Comparison of ENCODE assay signal across 1 cellular context in genomic region chr9:136673970-136674785, GRCh38.
TF ChIP-seq lines count a peak whose summit lies in the region.

No MANE protein-coding gene starts in this region.

TF ChIP-seq in K562, 482 proteins besides CTCF, POLR2A, EP300 and RAD21 (continued from another document and continues in another):
- TF ChIP-seq MNT (conservative IDR thresholded peaks at IDR 0.05) = no peak; a peak in 1 of 4 replicates
- no peak for TF ChIP-seq KHSRP (IDR thresholded peaks at IDR 0.05)
- no peak for TF ChIP-seq DDX20 (tag; IDR thresholded peaks at IDR 0.05; ENCODE audit: low read depth)
- no peak for TF ChIP-seq TAF1 (IDR thresholded peaks at IDR 0.05; ENCODE audit: control insufficient read depth, extremely low read depth, insufficient read depth, low read length, severe bottlenecking)
- peak; percentile 76; the same call in 1 of the 2 replicates for TF ChIP-seq ZNF717 (CRISPR knock-in tag; IDR thresholded peaks at IDR 0.05)
- TF ChIP-seq ZNF133 (CRISPR knock-in tag; IDR thresholded peaks at IDR 0.05) = no peak
- TF ChIP-seq SMARCA5 (IDR thresholded peaks at IDR 0.05) = peak; percentile 94
- TF ChIP-seq CC2D1A (IDR thresholded peaks at IDR 0.05) = no peak
- TF ChIP-seq RERE (CRISPR knock-in tag; IDR thresholded peaks at IDR 0.05; ENCODE audit: borderline replicate concordance) = no peak
- TF ChIP-seq SLC30A9 (CRISPR knock-in tag; IDR thresholded peaks at IDR 0.05) = no peak
- no peak for TF ChIP-seq HMG20A (CRISPR knock-in tag; conservative IDR thresholded peaks at IDR 0.05)
- peak; percentile 76 for TF ChIP-seq PCBP1 (IDR thresholded peaks at IDR 0.05; ENCODE audit: low read depth, low read length, poor library complexity, severe bottlenecking)
- TF ChIP-seq ZNF311 (CRISPR knock-in tag; IDR thresholded peaks at IDR 0.05) = no peak
- no peak for TF ChIP-seq CEBPB (tag; IDR thresholded peaks at IDR 0.05)
- no peak for TF ChIP-seq CREBBP (IDR thresholded peaks at IDR 0.05; ENCODE audit: low read depth, low read length)
- no peak for TF ChIP-seq ZEB2 (IDR thresholded peaks at IDR 0.05)
- peak; percentile 96 for TF ChIP-seq RBM22 (IDR thresholded peaks at IDR 0.05; ENCODE audit: low read depth, low read length, poor library complexity, severe bottlenecking)
- TF ChIP-seq HBP1 (CRISPR knock-in tag; IDR thresholded peaks at IDR 0.05) = 0 out of 2 replicates have a peak, but pooled peaks have one; percentile 5
- no peak for TF ChIP-seq KAT7 (CRISPR knock-in tag; IDR thresholded peaks at IDR 0.05; ENCODE audit: borderline replicate concordance)
- TF ChIP-seq RBM39 (optimal IDR thresholded peaks at IDR 0.05; ENCODE audit: low read depth, low read length) = peak; percentile 19
- TF ChIP-seq TARDBP (IDR thresholded peaks at IDR 0.05) = no peak
- peak; percentile 66; the same call in 1 of the 2 replicates for TF ChIP-seq MAX (CRISPR knock-in tag; IDR thresholded peaks at IDR 0.05)
- peak; percentile 99 for TF ChIP-seq CHD4 (IDR thresholded peaks at IDR 0.05; ENCODE audit: insufficient read depth, insufficient replicate concordance, low read depth, low read length, poor library complexity, severe bottlenecking)
- no peak for TF ChIP-seq C11orf30 (IDR thresholded peaks at IDR 0.05; ENCODE audit: low read depth)
- no peak for TF ChIP-seq PRDM10 (IDR thresholded peaks at IDR 0.05; ENCODE audit: partially characterized antibody)
- TF ChIP-seq RBM17 (IDR thresholded peaks at IDR 0.05; ENCODE audit: borderline replicate concordance, low read depth, low read length) = no peak
- no peak for TF ChIP-seq BACH1 (tag; IDR thresholded peaks at IDR 0.05)
- TF ChIP-seq CREB5 (CRISPR knock-in tag; IDR thresholded peaks at IDR 0.05) = no peak; the same call in 1 of the 2 replicates
- no peak for TF ChIP-seq MXI1 (IDR thresholded peaks at IDR 0.05; ENCODE audit: low read depth, low read length)
- no peak for TF ChIP-seq XRCC4 (IDR thresholded peaks at IDR 0.05; ENCODE audit: extremely low read depth, insufficient read depth, insufficient read length)
- no peak for TF ChIP-seq ZNF707 (CRISPR knock-in tag; conservative IDR thresholded peaks at IDR 0.05)
- peak; percentile 72 for TF ChIP-seq SNRNP70 (optimal IDR thresholded peaks at IDR 0.05; ENCODE audit: low read depth, low read length)
- no peak for TF ChIP-seq HDAC8 (tag; IDR thresholded peaks at IDR 0.05)
- TF ChIP-seq THAP7 (CRISPR knock-in tag; IDR thresholded peaks at IDR 0.05) = no peak
- TF ChIP-seq FIP1L1 (IDR thresholded peaks at IDR 0.05; ENCODE audit: low read depth, low read length, poor library complexity, severe bottlenecking) = peak; percentile 77
- TF ChIP-seq RAD51 (IDR thresholded peaks at IDR 0.05; ENCODE audit: borderline replicate concordance, low read depth) = no peak
- TF ChIP-seq RFX7 (CRISPR knock-in tag; IDR thresholded peaks at IDR 0.05) = 0 out of 2 replicates have a peak, but pooled peaks have one; percentile 48
- no peak for TF ChIP-seq KLF10 (CRISPR knock-in tag; IDR thresholded peaks at IDR 0.05)
- no peak for TF ChIP-seq THRAP3 (IDR thresholded peaks at IDR 0.05; ENCODE audit: borderline replicate concordance)
- TF ChIP-seq ELF1 (tag; IDR thresholded peaks at IDR 0.05) = no peak
- 0 out of 2 replicates have a peak, but pooled peaks have one; percentile 43 for TF ChIP-seq E4F1 (CRISPR knock-in tag; IDR thresholded peaks at IDR 0.05; ENCODE audit: borderline replicate concordance)
- no peak for TF ChIP-seq ZNF766 (CRISPR knock-in tag; conservative IDR thresholded peaks at IDR 0.05)
- TF ChIP-seq ZFP30 (CRISPR knock-in tag; IDR thresholded peaks at IDR 0.05; ENCODE audit: borderline replicate concordance) = no peak
- TF ChIP-seq ZC3H4 (CRISPR knock-in tag; IDR thresholded peaks at IDR 0.05; ENCODE audit: borderline replicate concordance) = no peak
- TF ChIP-seq ATF3 (IDR thresholded peaks at IDR 0.05) = no peak
- TF ChIP-seq ATF3 (CRISPR knock-in tag; conservative IDR thresholded peaks at IDR 0.05) = peak; percentile 66
- 0 out of 2 replicates have a peak, but pooled peaks have one; percentile 35 for TF ChIP-seq GABPB1 (CRISPR knock-in tag; IDR thresholded peaks at IDR 0.05)
- no peak for TF ChIP-seq ZNF507 (tag; conservative IDR thresholded peaks at IDR 0.05)
- peak; percentile 93 for TF ChIP-seq TAF15 (IDR thresholded peaks at IDR 0.05; ENCODE audit: low read depth, low read length)
- TF ChIP-seq ZNF764 (CRISPR knock-in tag; IDR thresholded peaks at IDR 0.05; ENCODE audit: low read depth) = no peak
- TF ChIP-seq ADNP (tag; IDR thresholded peaks at IDR 0.05) = peak; percentile 98
- TF ChIP-seq ZNF77 (CRISPR knock-in tag; IDR thresholded peaks at IDR 0.05) = 0 out of 2 replicates have a peak, but pooled peaks have one; percentile 2
- TF ChIP-seq RCOR1 (IDR thresholded peaks at IDR 0.05; ENCODE audit: borderline replicate concordance in 1 of 2, low read depth in 2 of 2, low read length in 2 of 2) = peak; percentile 36 to 86; a peak in 3 of 4 replicates
